ENCODE assay signal across 1 cellular context in the genomic region with DNA sequence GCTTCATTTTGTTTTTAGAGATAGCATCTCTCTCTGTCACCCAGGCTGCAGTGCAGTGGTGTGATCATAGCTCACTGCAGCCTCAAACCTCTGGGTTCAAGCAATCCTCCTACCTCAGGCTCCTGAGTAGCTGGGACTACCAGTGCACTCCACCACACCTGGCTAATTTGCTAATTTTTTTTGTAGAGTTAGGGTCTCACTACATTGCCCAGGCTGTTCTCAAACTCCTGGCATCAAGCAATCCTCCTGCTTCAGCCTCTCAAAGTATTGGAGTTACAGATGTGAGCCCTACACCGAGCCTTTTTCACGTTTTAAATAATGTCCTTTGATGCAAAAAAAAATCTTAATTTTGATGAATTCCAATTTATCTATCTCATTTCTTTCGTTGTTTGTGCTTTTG.
TF ChIP-seq lines count a peak whose summit lies in the region.

No MANE protein-coding gene starts in this region.

TF ChIP-seq in K562, 482 proteins besides CTCF, POLR2A, EP300 and RAD21 (continued from another document):
- TF ChIP-seq, protein P1, sequence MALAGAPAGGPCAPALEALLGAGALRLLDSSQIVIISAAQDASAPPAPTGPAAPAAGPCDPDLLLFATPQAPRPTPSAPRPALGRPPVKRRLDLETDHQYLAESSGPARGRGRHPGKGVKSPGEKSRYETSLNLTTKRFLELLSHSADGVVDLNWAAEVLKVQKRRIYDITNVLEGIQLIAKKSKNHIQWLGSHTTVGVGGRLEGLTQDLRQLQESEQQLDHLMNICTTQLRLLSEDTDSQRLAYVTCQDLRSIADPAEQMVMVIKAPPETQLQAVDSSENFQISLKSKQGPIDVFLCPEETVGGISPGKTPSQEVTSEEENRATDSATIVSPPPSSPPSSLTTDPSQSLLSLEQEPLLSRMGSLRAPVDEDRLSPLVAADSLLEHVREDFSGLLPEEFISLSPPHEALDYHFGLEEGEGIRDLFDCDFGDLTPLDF (CRISPR knock-in tag; IDR thresholded peaks at IDR 0.05) = no peak
- TF ChIP-seq, protein P2, sequence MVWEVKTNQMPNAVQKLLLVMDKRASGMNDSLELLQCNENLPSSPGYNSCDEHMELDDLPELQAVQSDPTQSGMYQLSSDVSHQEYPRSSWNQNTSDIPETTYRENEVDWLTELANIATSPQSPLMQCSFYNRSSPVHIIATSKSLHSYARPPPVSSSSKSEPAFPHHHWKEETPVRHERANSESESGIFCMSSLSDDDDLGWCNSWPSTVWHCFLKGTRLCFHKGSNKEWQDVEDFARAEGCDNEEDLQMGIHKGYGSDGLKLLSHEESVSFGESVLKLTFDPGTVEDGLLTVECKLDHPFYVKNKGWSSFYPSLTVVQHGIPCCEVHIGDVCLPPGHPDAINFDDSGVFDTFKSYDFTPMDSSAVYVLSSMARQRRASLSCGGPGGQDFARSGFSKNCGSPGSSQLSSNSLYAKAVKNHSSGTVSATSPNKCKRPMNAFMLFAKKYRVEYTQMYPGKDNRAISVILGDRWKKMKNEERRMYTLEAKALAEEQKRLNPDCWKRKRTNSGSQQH (CRISPR knock-in tag; IDR thresholded peaks at IDR 0.05) = no peak
- TF ChIP-seq, protein P3, sequence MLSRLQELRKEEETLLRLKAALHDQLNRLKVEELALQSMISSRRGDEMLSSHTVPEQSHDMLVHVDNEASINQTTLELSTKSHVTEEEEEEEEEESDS (CRISPR knock-in tag; IDR thresholded peaks at IDR 0.05) = no peak
- TF ChIP-seq, protein P4, sequence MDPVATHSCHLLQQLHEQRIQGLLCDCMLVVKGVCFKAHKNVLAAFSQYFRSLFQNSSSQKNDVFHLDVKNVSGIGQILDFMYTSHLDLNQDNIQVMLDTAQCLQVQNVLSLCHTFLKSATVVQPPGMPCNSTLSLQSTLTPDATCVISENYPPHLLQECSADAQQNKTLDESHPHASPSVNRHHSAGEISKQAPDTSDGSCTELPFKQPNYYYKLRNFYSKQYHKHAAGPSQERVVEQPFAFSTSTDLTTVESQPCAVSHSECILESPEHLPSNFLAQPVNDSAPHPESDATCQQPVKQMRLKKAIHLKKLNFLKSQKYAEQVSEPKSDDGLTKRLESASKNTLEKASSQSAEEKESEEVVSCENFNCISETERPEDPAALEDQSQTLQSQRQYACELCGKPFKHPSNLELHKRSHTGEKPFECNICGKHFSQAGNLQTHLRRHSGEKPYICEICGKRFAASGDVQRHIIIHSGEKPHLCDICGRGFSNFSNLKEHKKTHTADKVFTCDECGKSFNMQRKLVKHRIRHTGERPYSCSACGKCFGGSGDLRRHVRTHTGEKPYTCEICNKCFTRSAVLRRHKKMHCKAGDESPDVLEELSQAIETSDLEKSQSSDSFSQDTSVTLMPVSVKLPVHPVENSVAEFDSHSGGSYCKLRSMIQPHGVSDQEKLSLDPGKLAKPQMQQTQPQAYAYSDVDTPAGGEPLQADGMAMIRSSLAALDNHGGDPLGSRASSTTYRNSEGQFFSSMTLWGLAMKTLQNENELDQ (CRISPR knock-in tag; IDR thresholded peaks at IDR 0.05; ENCODE audit: borderline replicate concordance) = no peak
- TF ChIP-seq BRF2 (IDR thresholded peaks at IDR 0.05; ENCODE audit: borderline replicate concordance, insufficient read depth, insufficient read length) (no peak), THRA (IDR thresholded peaks at IDR 0.05) (no peak), U2AF2 (optimal IDR thresholded peaks at IDR 0.05; ENCODE audit: low read depth, low read length) (no peak), ZNF121 (CRISPR knock-in tag; conservative IDR thresholded peaks at IDR 0.05) (peak; percentile 84), ZNF311 (CRISPR knock-in tag; IDR thresholded peaks at IDR 0.05) (no peak), CREB1 (IDR thresholded peaks at IDR 0.05) (no peak), CREB1 (CRISPR knock-in tag; IDR thresholded peaks at IDR 0.05) (no peak)
TF ChIP-seq in K562: peak in this region for 5.
